In genomic region chr9:101433229-101433628, GRCh38 we compare ENCODE assay signal across 1 cellular context.
A peak's percentile ranks its signal among the peaks of the same experiment; 100 is the strongest.
TF ChIP-seq lines count a peak whose summit lies in the region.

No MANE protein-coding gene starts in this region.

TF ChIP-seq in HepG2, 621 proteins besides CTCF, POLR2A, EP300 and RAD21 (continued from another document and continues in another):
- TF ChIP-seq ZHX1 (CRISPR knock-in tag; IDR thresholded peaks at IDR 0.05; ENCODE audit: low read depth): no peak
- TF ChIP-seq ZFYVE20 (CRISPR knock-in tag; IDR thresholded peaks at IDR 0.05; ENCODE audit: borderline replicate concordance, low read depth): no peak
- TF ChIP-seq ZKSCAN5 (CRISPR knock-in tag; IDR thresholded peaks at IDR 0.05): no peak
- no peak for TF ChIP-seq ZNF30 (CRISPR knock-in tag; IDR thresholded peaks at IDR 0.05)
- TF ChIP-seq ZNF746 (CRISPR knock-in tag; IDR thresholded peaks at IDR 0.05): no peak
- no peak for TF ChIP-seq TSC22D2 (CRISPR knock-in tag; IDR thresholded peaks at IDR 0.05; ENCODE audit: borderline replicate concordance)
- no peak for TF ChIP-seq ZSCAN22 (CRISPR knock-in tag; IDR thresholded peaks at IDR 0.05)
- peak; percentile 78 for TF ChIP-seq THAP11 (CRISPR knock-in tag; IDR thresholded peaks at IDR 0.05)
- TF ChIP-seq PAWR (CRISPR knock-in tag; IDR thresholded peaks at IDR 0.05; ENCODE audit: borderline replicate concordance): no peak
- TF ChIP-seq NR2C2 (CRISPR knock-in tag; IDR thresholded peaks at IDR 0.05; ENCODE audit: borderline replicate concordance): peak; percentile 76
- TF ChIP-seq SMAD9 (CRISPR knock-in tag; IDR thresholded peaks at IDR 0.05): no peak
- no peak for TF ChIP-seq TERF1 (CRISPR knock-in tag; IDR thresholded peaks at IDR 0.05)
- peak; percentile 94 for TF ChIP-seq FOXP4 (CRISPR knock-in tag; IDR thresholded peaks at IDR 0.05)
- 0 out of 2 replicates have a peak, but pooled peaks have one; percentile 43 for TF ChIP-seq ZBTB25 (CRISPR knock-in tag; IDR thresholded peaks at IDR 0.05)
- no peak for TF ChIP-seq SNAPC4 (CRISPR knock-in tag; IDR thresholded peaks at IDR 0.05)
- TF ChIP-seq ZNF143 (CRISPR knock-in tag; IDR thresholded peaks at IDR 0.05): 0 out of 2 replicates have a peak, but pooled peaks have one; percentile 30
- TF ChIP-seq RBM39 (IDR thresholded peaks at IDR 0.05; ENCODE audit: low read depth, low read length, poor library complexity, severe bottlenecking): no peak
- TF ChIP-seq CERS6 (CRISPR knock-in tag; IDR thresholded peaks at IDR 0.05): no peak
- TF ChIP-seq RERE (CRISPR knock-in tag; IDR thresholded peaks at IDR 0.05; ENCODE audit: low read depth): peak; percentile 62
- peak; percentile 69; the same call in 1 of the 2 replicates for TF ChIP-seq REPIN1 (CRISPR knock-in tag; IDR thresholded peaks at IDR 0.05; ENCODE audit: borderline replicate concordance, low read depth)
- TF ChIP-seq KLF16 (CRISPR knock-in tag; IDR thresholded peaks at IDR 0.05): peak in 1 of 2 experiments; percentile 54; a peak in 1 of 4 replicates
- TF ChIP-seq AKNA (CRISPR knock-in tag; IDR thresholded peaks at IDR 0.05; ENCODE audit: borderline replicate concordance): no peak
- TF ChIP-seq ARNT (IDR thresholded peaks at IDR 0.05): no peak
- no peak for TF ChIP-seq JUND (CRISPR knock-in tag; IDR thresholded peaks at IDR 0.05)
- no peak for TF ChIP-seq PLRG1 (conservative IDR thresholded peaks at IDR 0.05)
- TF ChIP-seq ZNF251 (CRISPR knock-in tag; IDR thresholded peaks at IDR 0.05): no peak
- TF ChIP-seq CBX1 (IDR thresholded peaks at IDR 0.05; ENCODE audit: low read depth): no peak
- no peak for TF ChIP-seq MED8 (CRISPR knock-in tag; IDR thresholded peaks at IDR 0.05; ENCODE audit: insufficient replicate concordance)
- TF ChIP-seq NBN (conservative IDR thresholded peaks at IDR 0.05): no peak
- no peak; the same call in 1 of the 2 replicates for TF ChIP-seq GABPB1 (CRISPR knock-in tag; IDR thresholded peaks at IDR 0.05)
- TF ChIP-seq ZFX (CRISPR knock-in tag; IDR thresholded peaks at IDR 0.05; ENCODE audit: low read depth): no peak; the same call in 1 of the 2 replicates
- TF ChIP-seq MATR3 (CRISPR knock-in tag; IDR thresholded peaks at IDR 0.05): no peak
- TF ChIP-seq TGIF2 (CRISPR knock-in tag; IDR thresholded peaks at IDR 0.05): 0 out of 2 replicates have a peak, but pooled peaks have one; percentile 46
- no peak for TF ChIP-seq ZNF605 (CRISPR knock-in tag; IDR thresholded peaks at IDR 0.05)
- TF ChIP-seq ATF1 (CRISPR knock-in tag; IDR thresholded peaks at IDR 0.05): peak; percentile 69; the same call in 1 of the 2 replicates
